25 cellular contexts compared by ENCODE assay signal in genomic region chr13:104979281-104979680, GRCh38.
DNase-seq lines count a peak whose midpoint lies in the region; ATAC-seq, FAIRE-seq and TF ChIP-seq lines count a peak whose summit lies in the region.
"Had no signal": no experiment of that assay in that cellular context is flagged by ENCODE, and none has a peak within 500 bp of the region (broad histone marks: within the 10 kb centered on the region; RNA-seq: fewer than 3 reads in every experiment).

No MANE protein-coding gene starts in this region.

- H3K9ac ChIP-seq in neuronal stem cell (ENCODE audit: low read depth, low read length, poor library complexity) = no peak overlapping the region
- H3K9ac ChIP-seq: BLaER1 treated with 17β-estradiol and CSF1 and Interleukin-3, amounts not matched to agents 10 nM and 100 nM had no signal

- FAIRE-seq in GM12892 (lab: Jason Lieb, UNC) = peak; percentile 60
- FAIRE-seq: A549, D721Med, GM18507 had no signal

- CTCF ChIA-PET in PC-9 (lab: Charles Lee) = no interaction called here
- CTCF ChIA-PET in naive thymus-derived CD4-positive, alpha-beta T cell (lab: Charles Lee) = no interaction called here

- H3K4me3 ChIP-seq in PC-9 = no peak overlapping the region
- no peak overlapping the region for H3K4me3 ChIP-seq in neuronal stem cell (ENCODE audit: low read length in 2 of 2)
- no peak overlapping the region for H3K4me3 ChIP-seq in naive thymus-derived CD4-positive, alpha-beta T cell (ENCODE audit: low read length)
- H3K4me3 ChIP-seq: A549; BLaER1 treated with 17β-estradiol and CSF1 and Interleukin-3, amounts not matched to agents 10 nM and 100 nM; GM23338; HAP-1 had no signal

- no peak overlapping the region for H4K8ac ChIP-seq in neuronal stem cell (ENCODE audit: low read depth, low read length)

- H2BK15ac ChIP-seq in neuronal stem cell (ENCODE audit: low read length) = no peak overlapping the region

- H3K79me2 ChIP-seq in PC-9 (ENCODE audit: low read depth) = no peaks in the 10 kb centered on the region

- H3K14ac ChIP-seq in neuronal stem cell (ENCODE audit: low read length) = no peak overlapping the region

- BruUV-seq in PC-9 (replicated peaks; lab: Mats Ljungman, UMichigan) = no TSS peak

- no peaks in the 10 kb centered on the region for H4K20me1 ChIP-seq in PC-9 (ENCODE audit: insufficient read depth)
- H4K20me1 ChIP-seq: BLaER1 treated with 17β-estradiol and CSF1 and Interleukin-3, amounts not matched to agents 10 nM and 100 nM had no signal

- no peak for TF ChIP-seq POLR2A in GM12892 (IDR thresholded peaks at IDR 0.05; ENCODE audit: low read depth, low read length)

- H3K4me3 Mint-ChIP-seq in naive thymus-derived CD4-positive, alpha-beta T cell = no peak overlapping the region
- no peak overlapping the region for H3K4me3 Mint-ChIP-seq in HFFc6
- H3K4me3 Mint-ChIP-seq in stimulated activated naive CD8-positive, alpha-beta T cell treated with anti-CD3 and anti-CD28 coated beads, Interleukin-15, amount 100 ng/mL, for 72 hours = no peak overlapping the region
- H3K4me3 Mint-ChIP-seq: CD14-positive monocyte; CD4-positive, alpha-beta T cell; CD8-positive, alpha-beta memory T cell; GM23338 had no signal

- ATAC-seq in naive thymus-derived CD4-positive, alpha-beta T cell = no peak
- no peak for ATAC-seq in stimulated activated naive CD8-positive, alpha-beta T cell treated with anti-CD3 and anti-CD28 coated beads, Interleukin-15, amount 100 ng/mL, for 72 hours
- ATAC-seq: A549, GM23338 had no signal

- H3K4me1 ChIP-seq in PC-9 (replicated peaks; ENCODE audit: insufficient read depth) = no peaks in the 10 kb centered on the region
- no peaks in the 10 kb centered on the region for H3K4me1 ChIP-seq in neuronal stem cell (ENCODE audit: control insufficient read depth in 2 of 2, insufficient read depth in 1 of 2, low read depth in 1 of 2, low read length in 2 of 2)
- H3K4me1 ChIP-seq in naive thymus-derived CD4-positive, alpha-beta T cell (ENCODE audit: control insufficient read depth in 2 of 2, insufficient read depth in 2 of 2, low read length in 2 of 2) = no peaks in the 10 kb centered on the region
- H3K4me1 ChIP-seq: A549, BE2C, HAP-1 had no signal

- no peak overlapping the region for H2BK120ac ChIP-seq in neuronal stem cell (ENCODE audit: low read depth, low read length)

- no peak overlapping the region for H4K91ac ChIP-seq in neuronal stem cell (ENCODE audit: low read depth, low read length, poor library complexity)

- H2AFZ ChIP-seq in PC-9 = 0 out of 2 replicates have a peak overlapping the region, but pooled peaks have one; percentile 23
- peak overlapping the region; percentile 20 for H2AFZ ChIP-seq in neuronal stem cell (ENCODE audit: low read length)
- H2AFZ ChIP-seq: GM23338 had no signal

- H3K9me3 Mint-ChIP-seq in naive thymus-derived CD4-positive, alpha-beta T cell = no peaks in the 10 kb centered on the region
- H3K9me3 Mint-ChIP-seq in HFFc6 = peaks cover 5% of the 10 kb centered on the region
- no peaks in the 10 kb centered on the region for H3K9me3 Mint-ChIP-seq in stimulated activated naive CD8-positive, alpha-beta T cell treated with anti-CD3 and anti-CD28 coated beads, Interleukin-15, amount 100 ng/mL, for 72 hours
- H3K9me3 Mint-ChIP-seq: CD14-positive monocyte; CD4-positive, alpha-beta T cell; GM23338 had no signal

- no peaks in the 10 kb centered on the region for H3F3A ChIP-seq in PC-9 (ENCODE audit: insufficient read depth, low read depth)

- H3K27ac ChIP-seq in PC-9 (no peak overlapping the region), neuronal stem cell (replicated peaks; ENCODE audit: low read length) (no peak overlapping the region)
- no peak overlapping the region for H3K27ac ChIP-seq in naive thymus-derived CD4-positive, alpha-beta T cell (ENCODE audit: low read depth, low read length)
- H3K27ac ChIP-seq: A549; BLaER1 treated with 17β-estradiol and CSF1 and Interleukin-3, amounts not matched to agents 10 nM and 100 nM had no signal

- peaks cover 4 to 35% (median 30%) of the 10 kb centered on the region in 7 donors for H3K4me1 Mint-ChIP-seq in naive thymus-derived CD4-positive, alpha-beta T cell
- peaks cover 3% of the 10 kb centered on the region; the same call in 1 of the 2 replicates for H3K4me1 Mint-ChIP-seq in HFFc6 (ENCODE audit: low read depth)
- H3K4me1 Mint-ChIP-seq in stimulated activated naive CD8-positive, alpha-beta T cell treated with anti-CD3 and anti-CD28 coated beads, Interleukin-15, amount 100 ng/mL, for 72 hours = peaks cover 37% of the 10 kb centered on the region
- H3K4me1 Mint-ChIP-seq: GM23338 had no signal

- no peaks in the 10 kb centered on the region for H3K79me1 ChIP-seq in neuronal stem cell (ENCODE audit: low read depth, low read length)

- H3K27ac Mint-ChIP-seq in naive thymus-derived CD4-positive, alpha-beta T cell = no peak overlapping the region
- H3K27ac Mint-ChIP-seq in HFFc6 = no peak overlapping the region
- H3K27ac Mint-ChIP-seq in stimulated activated naive CD8-positive, alpha-beta T cell treated with anti-CD3 and anti-CD28 coated beads, Interleukin-15, amount 100 ng/mL, for 72 hours = no peak overlapping the region
- H3K27ac Mint-ChIP-seq: CD4-positive, alpha-beta T cell; CD8-positive, alpha-beta memory T cell; GM23338 had no signal

- H3K4me2 ChIP-seq in PC-9 (no peak overlapping the region), neuronal stem cell (ENCODE audit: insufficient read depth, low read length, poor library complexity, severe bottlenecking) (no peak overlapping the region)
- H3K4me2 ChIP-seq: A549; BLaER1 treated with 17β-estradiol and CSF1 and Interleukin-3, amounts not matched to agents 10 nM and 100 nM; GM23338 had no signal

- H2BK12ac ChIP-seq in neuronal stem cell (ENCODE audit: low read length) = no peak overlapping the region

- H3K27me3 Mint-ChIP-seq in naive thymus-derived CD4-positive, alpha-beta T cell = no peaks in the 10 kb centered on the region
- no peaks in the 10 kb centered on the region; the same call in 1 of the 2 replicates for H3K27me3 Mint-ChIP-seq in HFFc6 (ENCODE audit: insufficient read depth)
- H3K27me3 Mint-ChIP-seq in stimulated activated naive CD8-positive, alpha-beta T cell treated with anti-CD3 and anti-CD28 coated beads, Interleukin-15, amount 100 ng/mL, for 72 hours = no peaks in the 10 kb centered on the region
- H3K27me3 Mint-ChIP-seq: CD4-positive, alpha-beta T cell; CD8-positive, alpha-beta memory T cell had no signal

- no peak overlapping the region for H3K4ac ChIP-seq in neuronal stem cell (ENCODE audit: low read length)

- H3K36me3 ChIP-seq in PC-9 (ENCODE audit: low read depth) (no peaks in the 10 kb centered on the region), neuronal stem cell (replicated peaks in 1 of 2; ENCODE audit: control insufficient read depth in 2 of 2, insufficient read depth in 2 of 2, low read length in 2 of 2) (no peaks in the 10 kb centered on the region)
- H3K36me3 ChIP-seq in naive thymus-derived CD4-positive, alpha-beta T cell (ENCODE audit: control insufficient read depth in 2 of 3, insufficient read depth in 3 of 3, low read length in 3 of 3) = no peaks in the 10 kb centered on the region
- H3K36me3 ChIP-seq: BE2C; BLaER1 treated with 17β-estradiol and CSF1 and Interleukin-3, amounts not matched to agents 10 nM and 100 nM; HAP-1 had no signal

- H2BK5ac ChIP-seq in neuronal stem cell (ENCODE audit: low read length) = no peak overlapping the region

- TF ChIP-seq CTCF in PC-9 (conservative IDR thresholded peaks at IDR 0.05) (no peak), HFFc6 (IDR thresholded peaks at IDR 0.05) (no peak)

- intact Hi-C loops in PC-9 (cut with micrococcal nuclease; ENCODE audit: unreplicated experiment) = no loop called here
- intact Hi-C loops in naive thymus-derived CD4-positive, alpha-beta T cell (cut with micrococcal nuclease) = no loop called here

- DNase-seq in GM12892 (ENCODE audit: insufficient read length) (no peak), PC-9 (no peak), cerebellar cortex (ENCODE audit: low spot score) (peak; percentile 34), neuronal stem cell (ENCODE audit: low spot score) (no peak), HFFc6 (no peak)
- DNase-seq in naive thymus-derived CD4-positive, alpha-beta T cell = no peak
- no peak for DNase-seq in effector CD8-positive, alpha-beta T cell (lab: John Stamatoyannopoulos, UW)
- no peak for DNase-seq in stimulated activated naive CD8-positive, alpha-beta T cell treated with anti-CD3 and anti-CD28 coated beads, Interleukin-15, amount 100 ng/mL, for 72 hours
- DNase-seq: 8988T; ACHN; AML-193; BE2C; CD4-positive, alpha-beta T cell; CD8-positive, alpha-beta memory T cell; DMS 273 treated with DMSO at 0.1 percent for 48 hours; DMS79; EL; GF-D8 had no signal

- no peak overlapping the region for H2AK5ac ChIP-seq in neuronal stem cell (ENCODE audit: low read depth, low read length)

- POLR2A ChIA-PET in PC-9 (lab: Charles Lee; ENCODE audit: unreplicated experiment) = no interaction called here
- POLR2A ChIA-PET in naive thymus-derived CD4-positive, alpha-beta T cell (lab: Charles Lee) = no interaction called here

- H3K9me2 ChIP-seq in PC-9 (ENCODE audit: insufficient read depth) = no peaks in the 10 kb centered on the region

- no peaks in the 10 kb centered on the region for H3K36me3 Mint-ChIP-seq in naive thymus-derived CD4-positive, alpha-beta T cell
- no peaks in the 10 kb centered on the region for H3K36me3 Mint-ChIP-seq in HFFc6 (ENCODE audit: low read depth)
- H3K36me3 Mint-ChIP-seq: CD14-positive monocyte; CD8-positive, alpha-beta memory T cell had no signal

- no peak overlapping the region for H3K23ac ChIP-seq in neuronal stem cell (ENCODE audit: low read depth, low read length, poor library complexity)

- WGBS in neuronal stem cell (ENCODE audit: extremely low coverage in 2 of 2, insufficient read length in 2 of 2, insufficient replicate concordance in 1 of 2), 2 donors = no CpG with 5 or more reads among the region's 2 CpGs

- no peak overlapping the region for H3K18ac ChIP-seq in neuronal stem cell (ENCODE audit: low read length)

- no peaks in the 10 kb centered on the region for H3K27me3 ChIP-seq in PC-9 (ENCODE audit: insufficient read depth, low read depth)
- H3K27me3 ChIP-seq in neuronal stem cell (ENCODE audit: control insufficient read depth in 3 of 3, insufficient read depth in 3 of 3, low read depth in 1 of 3, low read length in 3 of 3) = no peaks in the 10 kb centered on the region
- H3K27me3 ChIP-seq in naive thymus-derived CD4-positive, alpha-beta T cell (ENCODE audit: control insufficient read depth in 2 of 2, insufficient read depth in 2 of 2, low read length in 2 of 2) = no peaks in the 10 kb centered on the region
- H3K27me3 ChIP-seq: BE2C had no signal

- peaks cover 6% of the 10 kb centered on the region; the same call in 1 of the 2 replicates for H3K9me3 ChIP-seq in PC-9 (ENCODE audit: insufficient read depth, low read depth)
- H3K9me3 ChIP-seq in neuronal stem cell (replicated peaks in 1 of 2; ENCODE audit: control insufficient read depth in 2 of 2, insufficient read depth in 1 of 2, low read depth in 1 of 2, low read length in 2 of 2) = no peaks in the 10 kb centered on the region
- H3K9me3 ChIP-seq in naive thymus-derived CD4-positive, alpha-beta T cell (ENCODE audit: control insufficient read depth in 2 of 3, low read length in 3 of 3) = no peaks in the 10 kb centered on the region
- H3K9me3 ChIP-seq: A549, BE2C, HAP-1 had no signal
